Comparison of ENCODE assay signal across 1 cellular context in the genomic region with DNA sequence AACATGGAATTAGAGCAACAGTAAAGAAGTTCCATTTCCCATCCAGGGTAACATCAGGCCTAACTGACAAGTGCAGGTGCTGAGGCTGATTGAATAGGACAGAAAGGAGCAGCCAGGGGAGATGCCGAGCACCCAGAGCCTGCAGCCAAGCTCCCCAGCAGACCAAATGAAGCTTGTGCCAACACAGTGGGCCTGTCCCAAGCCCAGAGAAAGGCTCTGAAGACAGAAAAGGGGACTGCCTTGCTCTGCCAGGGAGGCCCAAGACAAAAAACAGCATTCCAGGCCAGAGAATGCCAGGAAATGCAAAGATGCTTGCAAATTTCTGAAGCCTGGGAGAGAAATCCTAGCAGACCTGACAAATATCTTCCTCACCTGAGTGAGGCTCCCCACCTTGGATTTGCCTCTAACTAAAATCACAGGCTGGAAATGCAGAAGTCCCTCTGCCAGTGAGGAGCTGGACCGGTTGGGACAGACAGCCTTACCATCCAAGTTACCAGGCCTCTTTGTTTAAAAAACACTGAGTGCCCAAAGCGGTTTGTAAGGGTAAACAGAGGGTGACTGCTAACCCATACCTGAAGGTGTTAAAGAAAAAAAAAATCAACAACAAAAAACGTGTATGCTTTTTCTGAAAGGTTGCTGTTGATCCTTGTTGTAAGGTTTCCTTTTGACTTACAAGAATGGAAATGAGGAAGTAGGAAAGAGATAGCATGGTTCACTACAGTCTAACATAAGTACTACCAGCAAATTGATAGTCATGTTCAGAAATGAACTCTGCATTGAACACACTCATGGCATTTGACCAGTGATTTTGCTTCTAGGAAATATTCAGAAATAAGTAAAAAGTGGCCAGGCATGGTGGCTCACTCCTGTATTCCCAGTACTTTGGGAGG.
TF ChIP-seq lines count a peak whose summit lies in the region.

No MANE protein-coding gene starts in this region.

TF ChIP-seq in WTC11, 78 proteins besides CTCF, POLR2A, EP300 and RAD21 (continued from another document):
- TF ChIP-seq ZBTB21 (CRISPR knock-in tag; IDR thresholded peaks at IDR 0.05; ENCODE audit: borderline replicate concordance) (no peak), IRF2 (CRISPR knock-in tag; IDR thresholded peaks at IDR 0.05; ENCODE audit: borderline replicate concordance, low read depth) (no peak)
- TF ChIP-seq, protein P1, sequence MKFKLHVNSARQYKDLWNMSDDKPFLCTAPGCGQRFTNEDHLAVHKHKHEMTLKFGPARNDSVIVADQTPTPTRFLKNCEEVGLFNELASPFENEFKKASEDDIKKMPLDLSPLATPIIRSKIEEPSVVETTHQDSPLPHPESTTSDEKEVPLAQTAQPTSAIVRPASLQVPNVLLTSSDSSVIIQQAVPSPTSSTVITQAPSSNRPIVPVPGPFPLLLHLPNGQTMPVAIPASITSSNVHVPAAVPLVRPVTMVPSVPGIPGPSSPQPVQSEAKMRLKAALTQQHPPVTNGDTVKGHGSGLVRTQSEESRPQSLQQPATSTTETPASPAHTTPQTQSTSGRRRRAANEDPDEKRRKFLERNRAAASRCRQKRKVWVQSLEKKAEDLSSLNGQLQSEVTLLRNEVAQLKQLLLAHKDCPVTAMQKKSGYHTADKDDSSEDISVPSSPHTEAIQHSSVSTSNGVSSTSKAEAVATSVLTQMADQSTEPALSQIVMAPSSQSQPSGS (CRISPR knock-in tag; IDR thresholded peaks at IDR 0.05; ENCODE audit: borderline replicate concordance, low read depth), result no peak
